In genomic region chr16:85220125-85220839, GRCh38 we compare ENCODE assay signal across 9 cellular contexts.
A peak's percentile ranks its signal among the peaks of the same experiment; 100 is the strongest.
DNase-seq lines count a peak whose midpoint lies in the region; ATAC-seq lines count a peak whose summit lies in the region.
"Had no signal": no experiment of that assay in that cellular context is flagged by ENCODE, and none has a peak within 500 bp of the region (broad histone marks: within the 10 kb centered on the region; RNA-seq: fewer than 3 reads in every experiment).

No MANE protein-coding gene starts in this region.

- no peak overlapping the region for H3K4me3 Mint-ChIP-seq in activated T-cell treated with anti-CD3 and anti-CD28 coated beads, Interleukin-2, amount 50 U/mL, for 4 hours
- H3K4me3 Mint-ChIP-seq: dendritic cell treated with granulocyte-macrophage colony-stimulating factor and Interleukin-4, amounts not matched to agents 40 ng/mL and 50 ng/mL, for 4 days had no signal

- H3K9me3 ChIP-seq in muscle layer of duodenum (ENCODE audit: control insufficient read depth in 1 of 2, low read length in 2 of 2): no peaks in the 10 kb centered on the region
- no peaks in the 10 kb centered on the region for H3K9me3 ChIP-seq in effector memory CD4-positive, alpha-beta T cell (ENCODE audit: control insufficient read depth, low read length)

- DNase-seq in DMS79 (lab: John Stamatoyannopoulos, UW): peak; percentile 73
- DNase-seq in NCI-H774 (lab: John Stamatoyannopoulos, UW): peak; percentile 47
- no peak for DNase-seq in epithelial cell of prostate (ENCODE audit: low read depth, low spot score)
- DNase-seq in effector memory CD4-positive, alpha-beta T cell: no peak
- no peak for DNase-seq in activated T-cell treated with anti-CD3 and anti-CD28 coated beads, Interleukin-2, amount 50 U/mL, for 4 hours

- H3K9me3 Mint-ChIP-seq in activated T-cell treated with anti-CD3 and anti-CD28 coated beads, Interleukin-2, amount 50 U/mL, for 4 hours: no peaks in the 10 kb centered on the region
- H3K9me3 Mint-ChIP-seq: dendritic cell treated with granulocyte-macrophage colony-stimulating factor and Interleukin-4, amounts not matched to agents 40 ng/mL and 50 ng/mL, for 4 days had no signal

- peak overlapping the region; percentile 42 for H3K27ac ChIP-seq in epithelial cell of prostate
- H3K27ac ChIP-seq in muscle layer of duodenum (ENCODE audit: low read length): no peak overlapping the region
- H3K27ac ChIP-seq in effector memory CD4-positive, alpha-beta T cell (ENCODE audit: insufficient read depth, low read length, poor library complexity, severe bottlenecking): no peak overlapping the region

- H3K36me3 Mint-ChIP-seq in activated T-cell treated with anti-CD3 and anti-CD28 coated beads, Interleukin-2, amount 50 U/mL, for 4 hours (ENCODE audit: insufficient read depth): no peaks in the 10 kb centered on the region

- H3K4me3 ChIP-seq in muscle layer of duodenum (ENCODE audit: low read depth in 1 of 2, low read length in 2 of 2): peak overlapping the region; percentile 21 to 35
- no peak overlapping the region for H3K4me3 ChIP-seq in effector memory CD4-positive, alpha-beta T cell (ENCODE audit: insufficient read depth, low read depth, low read length, poor library complexity, severe bottlenecking)

- no peaks in the 10 kb centered on the region for H3K36me3 ChIP-seq in muscle layer of duodenum (ENCODE audit: control insufficient read depth in 1 of 2, insufficient read depth in 2 of 2, low read length in 2 of 2)
- H3K36me3 ChIP-seq in effector memory CD4-positive, alpha-beta T cell (ENCODE audit: control insufficient read depth, insufficient read depth, low read length): no peaks in the 10 kb centered on the region

- H3K27me3 Mint-ChIP-seq in activated T-cell treated with anti-CD3 and anti-CD28 coated beads, Interleukin-2, amount 50 U/mL, for 4 hours (ENCODE audit: low read depth): no peaks in the 10 kb centered on the region

- no peaks in the 10 kb centered on the region for H3K27me3 ChIP-seq in muscle layer of duodenum (ENCODE audit: low read depth, low read length)
- H3K27me3 ChIP-seq in effector memory CD4-positive, alpha-beta T cell (replicated peaks; ENCODE audit: control insufficient read depth, insufficient read depth, low read length, poor library complexity, severe bottlenecking): no peaks in the 10 kb centered on the region

- H3K4me1 Mint-ChIP-seq in activated T-cell treated with anti-CD3 and anti-CD28 coated beads, Interleukin-2, amount 50 U/mL, for 4 hours (ENCODE audit: low read depth): no peaks in the 10 kb centered on the region

- ATAC-seq in HG03457 (IDR thresholded peaks at IDR 0.05; ENCODE audit: unreplicated experiment) (no peak), GM21367 (IDR thresholded peaks at IDR 0.05; ENCODE audit: unreplicated experiment) (no peak)
- ATAC-seq in activated T-cell treated with anti-CD3 and anti-CD28 coated beads, Interleukin-2, amount 50 U/mL, for 4 hours: no peak

- peaks cover 3 to 26% of the 10 kb centered on the region in 2 donors for H3K4me1 ChIP-seq in muscle layer of duodenum (ENCODE audit: control insufficient read depth in 1 of 2, insufficient read depth in 2 of 2, low read length in 2 of 2)
- H3K4me1 ChIP-seq in effector memory CD4-positive, alpha-beta T cell (ENCODE audit: control insufficient read depth, insufficient read depth, low read length, poor library complexity, severe bottlenecking): no peaks in the 10 kb centered on the region

Comparison
In these comparisons a context has a peak if more than half of its experiments do, and no peak if none do; other contexts are left out.
1. DNase-seq: peak in DMS79 (single experiment) and NCI-H774 (single experiment); none in epithelial cell of prostate (single experiment), effector memory CD4-positive, alpha-beta T cell (0 of 3) and activated T-cell treated with anti-CD3 and anti-CD28 coated beads, Interleukin-2, amount 50 U/mL, for 4 hours (single experiment).